ENCODE assay signal across 1 cellular context in genomic region chr10:61765176-61766087, GRCh38.
A peak's percentile ranks its signal among the peaks of the same experiment; 100 is the strongest.
TF ChIP-seq lines count a peak whose summit lies in the region.

No MANE protein-coding gene starts in this region.

TF ChIP-seq in K562, 482 proteins besides CTCF, POLR2A, EP300 and RAD21 (continued from another document and continues in another):
- TF ChIP-seq ZBTB40 (IDR thresholded peaks at IDR 0.05) (peak; percentile 60; the same call in 1 of the 2 replicates), ZBTB40 (CRISPR knock-in tag; IDR thresholded peaks at IDR 0.05) (no peak), CLOCK (CRISPR knock-in tag; IDR thresholded peaks at IDR 0.05; ENCODE audit: borderline replicate concordance) (peak; percentile 94; the same call in 1 of the 2 replicates), SAFB (IDR thresholded peaks at IDR 0.05; ENCODE audit: borderline replicate concordance, low read depth, low read length) (no peak), ZBTB1 (CRISPR knock-in tag; IDR thresholded peaks at IDR 0.05; ENCODE audit: borderline replicate concordance, low read depth) (no peak), NFIX (CRISPR knock-in tag; IDR thresholded peaks at IDR 0.05; ENCODE audit: low read depth) (no peak), CEBPB (tag; IDR thresholded peaks at IDR 0.05) (peak; percentile 96), HOMEZ (CRISPR knock-in tag; IDR thresholded peaks at IDR 0.05) (no peak), NBN (IDR thresholded peaks at IDR 0.05; ENCODE audit: low read depth) (peak; percentile 100), TSC22D4 (tag; IDR thresholded peaks at IDR 0.05) (no peak), NFE2L1 (tag; IDR thresholded peaks at IDR 0.05; ENCODE audit: borderline replicate concordance, low read depth) (no peak), THRA (IDR thresholded peaks at IDR 0.05) (no peak), GTF2B (IDR thresholded peaks at IDR 0.05; ENCODE audit: extremely low read depth, insufficient read length) (no peak), ZFPM2 (CRISPR knock-in tag; IDR thresholded peaks at IDR 0.05) (peak; percentile 94; the same call in 1 of the 2 replicates), NELFE (IDR thresholded peaks at IDR 0.05; ENCODE audit: insufficient read depth, insufficient read length) (no peak), SAP30 (IDR thresholded peaks at IDR 0.05; ENCODE audit: borderline replicate concordance, insufficient read depth, low read depth, low read length, poor library complexity, severe bottlenecking) (no peak), ELF2 (CRISPR knock-in tag; IDR thresholded peaks at IDR 0.05) (peak; percentile 87), ZBTB17 (CRISPR knock-in tag; IDR thresholded peaks at IDR 0.05) (peak; percentile 94), PYGO2 (tag; IDR thresholded peaks at IDR 0.05) (peak; percentile 99), ZNF133 (CRISPR knock-in tag; IDR thresholded peaks at IDR 0.05) (no peak), PML (IDR thresholded peaks at IDR 0.05; ENCODE audit: low read length) (peak; percentile 100), LCOR (CRISPR knock-in tag; IDR thresholded peaks at IDR 0.05) (peak; percentile 99), ZNF444 (CRISPR knock-in tag; IDR thresholded peaks at IDR 0.05) (peak; percentile 91), NFE2 (IDR thresholded peaks at IDR 0.05; ENCODE audit: low read depth) (peak; percentile 76), ZNF23 (CRISPR knock-in tag; IDR thresholded peaks at IDR 0.05) (peak; percentile 90), ZNF511 (CRISPR knock-in tag; IDR thresholded peaks at IDR 0.05) (no peak), E2F6 (IDR thresholded peaks at IDR 0.05; ENCODE audit: borderline replicate concordance in 1 of 2, extremely low read depth in 1 of 2, insufficient read depth in 1 of 2, insufficient read length in 1 of 2, low read depth in 1 of 2, low read length in 1 of 2, poor library complexity in 1 of 2, severe bottlenecking in 1 of 2) (no peak), SNAPC5 (CRISPR knock-in tag; IDR thresholded peaks at IDR 0.05) (no peak), MCM7 (IDR thresholded peaks at IDR 0.05) (no peak), FOXJ3 (CRISPR knock-in tag; IDR thresholded peaks at IDR 0.05) (no peak), ZKSCAN1 (IDR thresholded peaks at IDR 0.05; ENCODE audit: low read depth, low read length) (no peak; the same call in 1 of the 2 replicates), U2AF2 (optimal IDR thresholded peaks at IDR 0.05; ENCODE audit: low read depth, low read length) (no peak), PTBP1 (IDR thresholded peaks at IDR 0.05; ENCODE audit: low read depth, low read length) (no peak), ZHX1 (conservative IDR thresholded peaks at IDR 0.05; ENCODE audit: low read length) (no peak), NFATC3 (IDR thresholded peaks at IDR 0.05) (peak; percentile 96), ZNF695 (CRISPR knock-in tag; IDR thresholded peaks at IDR 0.05) (no peak), USF2 (CRISPR knock-in tag; IDR thresholded peaks at IDR 0.05) (no peak), MCM3 (IDR thresholded peaks at IDR 0.05) (no peak), ZNF644 (tag; IDR thresholded peaks at IDR 0.05; ENCODE audit: low read depth) (peak; percentile 99), PCBP1 (IDR thresholded peaks at IDR 0.05; ENCODE audit: low read depth, low read length, poor library complexity, severe bottlenecking) (no peak)
